ENCODE assay signal across 18 cellular contexts in the genomic region with DNA sequence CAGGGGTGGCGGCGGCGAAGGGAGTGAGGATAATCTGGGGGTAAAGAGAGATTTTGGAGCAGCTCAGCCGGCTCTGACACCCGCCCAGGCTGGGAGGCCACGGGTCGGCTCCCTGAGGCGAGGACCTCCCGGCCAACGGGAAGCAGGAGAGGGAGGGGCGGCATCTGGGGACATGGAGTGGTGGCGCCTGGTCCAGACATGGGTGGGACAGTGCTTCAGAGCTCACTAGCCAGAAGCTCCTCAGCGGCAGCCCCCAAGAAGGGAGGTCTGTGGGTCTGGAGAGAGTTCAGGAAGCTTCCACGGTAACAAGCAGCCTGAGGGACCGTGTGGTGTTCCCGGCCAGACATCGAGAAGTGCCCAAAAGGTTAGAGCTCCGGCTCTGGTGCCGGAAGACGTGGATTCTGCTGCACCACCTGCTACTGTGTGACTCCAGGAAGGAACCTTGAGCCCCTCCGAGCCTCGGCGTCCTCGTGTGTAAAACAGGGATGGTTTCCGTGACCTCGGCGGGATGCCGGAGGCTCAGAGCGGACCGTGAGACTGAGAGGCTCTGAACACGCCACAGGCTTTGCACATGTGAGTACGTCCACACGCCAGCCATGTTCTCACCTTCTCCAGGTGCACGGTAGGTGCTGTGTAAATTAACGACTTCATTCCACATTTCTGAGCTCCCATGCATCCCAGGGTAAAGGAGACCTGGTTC. TPM values are rescaled to one million over a fixed set of nuclear protein-coding genes. Genes with fewer than 3 reads are reported as not detected.
A peak's percentile ranks its signal among the peaks of the same experiment; 100 is the strongest.
DNase-seq lines count a peak whose midpoint lies in the region; ATAC-seq and TF ChIP-seq lines count a peak whose summit lies in the region.
"Had no signal": no experiment of that assay in that cellular context is flagged by ENCODE, and none has a peak within 500 bp of the region (broad histone marks: within the 10 kb centered on the region; RNA-seq: fewer than 3 reads in every experiment).

No MANE protein-coding gene starts in this region.

- TF ChIP-seq CTCF in Caco-2 (IDR thresholded peaks at IDR 0.05; ENCODE audit: insufficient read depth in 1 of 2, low read depth in 1 of 2, low read length in 1 of 2, severe bottlenecking in 1 of 2, unreplicated experiment in 1 of 2) (no peak), WERI-Rb-1 (IDR thresholded peaks at IDR 0.05; ENCODE audit: low read depth, low read length) (no peak), neural crest cell (conservative IDR thresholded peaks at IDR 0.05) (no peak)

- no peak overlapping the region for H3K4me3 ChIP-seq in Caco-2 (ENCODE audit: low read depth, low read length)
- H3K4me3 ChIP-seq in WERI-Rb-1 (ENCODE audit: low read depth, low read length), result no peak overlapping the region
- H3K4me3 ChIP-seq: A549; BLaER1 treated with 17β-estradiol and CSF1 and Interleukin-3, amounts not matched to agents 10 nM and 100 nM; SJCRH30 had no signal

- H3K9me3 Mint-ChIP-seq in Caco-2 (ENCODE audit: unreplicated experiment) (no peaks in the 10 kb centered on the region), neural crest cell (no peaks in the 10 kb centered on the region)
- H3K9me3 Mint-ChIP-seq: CD8-positive, alpha-beta memory T cell had no signal

- H3K36me3 Mint-ChIP-seq in Caco-2 (ENCODE audit: insufficient read depth, unreplicated experiment) (peaks cover 25% of the 10 kb centered on the region), neural crest cell (ENCODE audit: low read depth) (peaks cover 12% of the 10 kb centered on the region)

- no peak for DNase-seq in Caco-2
- DNase-seq in WERI-Rb-1, result no peak
- DNase-seq in left ventricle myocardium superior, result peak; percentile 41
- DNase-seq in neural crest cell (ENCODE audit: low read depth, low spot score), result no peak
- DNase-seq in HEK293T (ENCODE audit: extremely low spot score), result no peak
- DNase-seq in T-helper 9 cell, result no peak
- DNase-seq in D341Med (ENCODE audit: low spot score), result no peak
- DNase-seq in SKM-1 (lab: John Stamatoyannopoulos, UW; ENCODE audit: unreplicated experiment), result no peak
- DNase-seq: CD8-positive, alpha-beta memory T cell; DMS 273 treated with DMSO at 0.1 percent for 48 hours; GF-D8; H9; NCI-H187; NCI-H69; OCI-M1; SJCRH30 had no signal

- intact Hi-C loops in Caco-2 (cut with micrococcal nuclease; ENCODE audit: unreplicated experiment) (no loop called here), left ventricle myocardium superior (cut with micrococcal nuclease) (no loop called here)

- H3K4me3 Mint-ChIP-seq in Caco-2 (ENCODE audit: unreplicated experiment) (no peak overlapping the region), neural crest cell (no peak overlapping the region)
- H3K4me3 Mint-ChIP-seq: CD8-positive, alpha-beta memory T cell; H9 had no signal

- H3K9me3 ChIP-seq in Caco-2 (no peaks in the 10 kb centered on the region), WERI-Rb-1 (ENCODE audit: severe bottlenecking) (no peaks in the 10 kb centered on the region)
- H3K9me3 ChIP-seq: A549; BLaER1 treated with 17β-estradiol and CSF1 and Interleukin-3, amounts not matched to agents 10 nM and 100 nM; SJCRH30 had no signal

- peak overlapping the region; percentile 19 for H3K27ac Mint-ChIP-seq in Caco-2 (ENCODE audit: unreplicated experiment)
- peak overlapping the region; percentile 57 for H3K27ac Mint-ChIP-seq in neural crest cell (ENCODE audit: unreplicated experiment)
- H3K27ac Mint-ChIP-seq: H9 had no signal

- POLR2A ChIA-PET in Caco-2 (lab: Charles Lee) (no interaction called here), HEK293T (lab: Yijun Ruan, JAX) (no interaction called here)

- CTCF ChIA-PET in Caco-2 (lab: Charles Lee), result no interaction called here
- CTCF ChIA-PET in HEK293T (lab: Yijun Ruan, JAX), result no interaction called here

- H3K27me3 Mint-ChIP-seq in Caco-2 (ENCODE audit: insufficient read depth, unreplicated experiment) (no peaks in the 10 kb centered on the region), neural crest cell (ENCODE audit: low read depth) (no peaks in the 10 kb centered on the region)
- H3K27me3 Mint-ChIP-seq: CD8-positive, alpha-beta memory T cell had no signal

- peak overlapping the region; percentile 31 for H3K27ac ChIP-seq in WERI-Rb-1
- H3K27ac ChIP-seq: A549; BLaER1 treated with 17β-estradiol and CSF1 and Interleukin-3, amounts not matched to agents 10 nM and 100 nM; SJCRH30 had no signal

- H3K27me3 ChIP-seq in Caco-2 (replicated peaks; ENCODE audit: control insufficient read depth, insufficient read depth, low read length), result no peaks in the 10 kb centered on the region
- no peaks in the 10 kb centered on the region for H3K27me3 ChIP-seq in WERI-Rb-1 (ENCODE audit: insufficient read depth, low read depth, severe bottlenecking)
- H3K27me3 ChIP-seq: BLaER1 treated with 17β-estradiol and CSF1 and Interleukin-3, amounts not matched to agents 10 nM and 100 nM; SJCRH30 had no signal

- H3K36me3 ChIP-seq in Caco-2 (ENCODE audit: control insufficient read depth, insufficient read depth, low read length) (peaks cover 5% of the 10 kb centered on the region), WERI-Rb-1 (peaks cover 41% of the 10 kb centered on the region)
- H3K36me3 ChIP-seq: SJCRH30 had no signal

- no peaks in the 10 kb centered on the region for H3K4me1 ChIP-seq in Caco-2
- H3K4me1 ChIP-seq: A549 had no signal

- H3K4me1 Mint-ChIP-seq in Caco-2 (ENCODE audit: low read depth, unreplicated experiment), result no peaks in the 10 kb centered on the region
- no peaks in the 10 kb centered on the region for H3K4me1 Mint-ChIP-seq in neural crest cell
- H3K4me1 Mint-ChIP-seq: CD8-positive, alpha-beta memory T cell; H9 had no signal

- ATAC-seq in left ventricle myocardium superior, result peak; percentile 5
- ATAC-seq: A549 had no signal

- BruUV-seq in Caco-2 (replicated peaks; lab: Mats Ljungman, UMichigan), result no TSS peak

TF ChIP-seq in HEK293T, 16 proteins besides CTCF, POLR2A, EP300 and RAD21:
- no peak for TF ChIP-seq SUZ12 (IDR thresholded peaks at IDR 0.05)
- no peak for TF ChIP-seq ZNF384 (IDR thresholded peaks at IDR 0.05)
- TF ChIP-seq ARNT (IDR thresholded peaks at IDR 0.05), result no peak
- no peak for TF ChIP-seq L3MBTL2 (conservative IDR thresholded peaks at IDR 0.05)

RNA-seq across cellular contexts. Expression of gene TIMM22, which starts 56.9 kb away (rescaled TPM):
- total RNA-seq in Caco-2 (2022) (20.1 and 20.6 TPM in 2 replicates), left ventricle myocardium superior (15.8 TPM), neural crest cell (18.7 and 19.5 TPM in 2 replicates)
